1 cellular context compared by ENCODE assay signal in genomic region chr6:3732345-3733141, GRCh38.
TF ChIP-seq lines count a peak whose summit lies in the region.

No MANE protein-coding gene starts in this region.

TF ChIP-seq in K562, 482 proteins besides CTCF, POLR2A, EP300 and RAD21 (continued from another document):
- TF ChIP-seq, protein P1, sequence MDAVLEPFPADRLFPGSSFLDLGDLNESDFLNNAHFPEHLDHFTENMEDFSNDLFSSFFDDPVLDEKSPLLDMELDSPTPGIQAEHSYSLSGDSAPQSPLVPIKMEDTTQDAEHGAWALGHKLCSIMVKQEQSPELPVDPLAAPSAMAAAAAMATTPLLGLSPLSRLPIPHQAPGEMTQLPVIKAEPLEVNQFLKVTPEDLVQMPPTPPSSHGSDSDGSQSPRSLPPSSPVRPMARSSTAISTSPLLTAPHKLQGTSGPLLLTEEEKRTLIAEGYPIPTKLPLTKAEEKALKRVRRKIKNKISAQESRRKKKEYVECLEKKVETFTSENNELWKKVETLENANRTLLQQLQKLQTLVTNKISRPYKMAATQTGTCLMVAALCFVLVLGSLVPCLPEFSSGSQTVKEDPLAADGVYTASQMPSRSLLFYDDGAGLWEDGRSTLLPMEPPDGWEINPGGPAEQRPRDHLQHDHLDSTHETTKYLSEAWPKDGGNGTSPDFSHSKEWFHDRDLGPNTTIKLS (IDR thresholded peaks at IDR 0.05; ENCODE audit: borderline replicate concordance, low read depth) = no peak
- TF ChIP-seq EZH2 (IDR thresholded peaks at IDR 0.05; ENCODE audit: borderline replicate concordance, low read depth, low read length) = no peak
- TF ChIP-seq NR2F6 (CRISPR knock-in tag; IDR thresholded peaks at IDR 0.05) = no peak
- peak; percentile 48; the same call in 1 of the 2 replicates for TF ChIP-seq ZNF263 (CRISPR knock-in tag; IDR thresholded peaks at IDR 0.05; ENCODE audit: borderline replicate concordance)
- no peak; the same call in 1 of the 2 replicates for TF ChIP-seq KLF16 (IDR thresholded peaks at IDR 0.05)
- peak in 1 of 3 experiments; percentile 37 for TF ChIP-seq YY1 (IDR thresholded peaks at IDR 0.05; ENCODE audit: borderline replicate concordance in 1 of 3, control insufficient read depth in 1 of 3, extremely low read depth in 1 of 3, insufficient read depth in 3 of 3, insufficient read length in 1 of 3, insufficient replicate concordance in 2 of 3, low read depth in 1 of 3, low read length in 2 of 3)
- TF ChIP-seq ATF3 (IDR thresholded peaks at IDR 0.05) = no peak
- no peak for TF ChIP-seq ATF3 (CRISPR knock-in tag; conservative IDR thresholded peaks at IDR 0.05)
- TF ChIP-seq POLR2G (IDR thresholded peaks at IDR 0.05; ENCODE audit: low read depth, low read length) = no peak
- TF ChIP-seq, protein P2, sequence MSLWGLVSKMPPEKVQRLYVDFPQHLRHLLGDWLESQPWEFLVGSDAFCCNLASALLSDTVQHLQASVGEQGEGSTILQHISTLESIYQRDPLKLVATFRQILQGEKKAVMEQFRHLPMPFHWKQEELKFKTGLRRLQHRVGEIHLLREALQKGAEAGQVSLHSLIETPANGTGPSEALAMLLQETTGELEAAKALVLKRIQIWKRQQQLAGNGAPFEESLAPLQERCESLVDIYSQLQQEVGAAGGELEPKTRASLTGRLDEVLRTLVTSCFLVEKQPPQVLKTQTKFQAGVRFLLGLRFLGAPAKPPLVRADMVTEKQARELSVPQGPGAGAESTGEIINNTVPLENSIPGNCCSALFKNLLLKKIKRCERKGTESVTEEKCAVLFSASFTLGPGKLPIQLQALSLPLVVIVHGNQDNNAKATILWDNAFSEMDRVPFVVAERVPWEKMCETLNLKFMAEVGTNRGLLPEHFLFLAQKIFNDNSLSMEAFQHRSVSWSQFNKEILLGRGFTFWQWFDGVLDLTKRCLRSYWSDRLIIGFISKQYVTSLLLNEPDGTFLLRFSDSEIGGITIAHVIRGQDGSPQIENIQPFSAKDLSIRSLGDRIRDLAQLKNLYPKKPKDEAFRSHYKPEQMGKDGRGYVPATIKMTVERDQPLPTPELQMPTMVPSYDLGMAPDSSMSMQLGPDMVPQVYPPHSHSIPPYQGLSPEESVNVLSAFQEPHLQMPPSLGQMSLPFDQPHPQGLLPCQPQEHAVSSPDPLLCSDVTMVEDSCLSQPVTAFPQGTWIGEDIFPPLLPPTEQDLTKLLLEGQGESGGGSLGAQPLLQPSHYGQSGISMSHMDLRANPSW (CRISPR knock-in tag; IDR thresholded peaks at IDR 0.05) = 0 out of 2 replicates have a peak, but pooled peaks have one; percentile 67
- no peak for TF ChIP-seq NFYB (IDR thresholded peaks at IDR 0.05; ENCODE audit: extremely low read depth, insufficient read length)
- 0 out of 2 replicates have a peak, but pooled peaks have one; percentile 25 for TF ChIP-seq PHF21A (IDR thresholded peaks at IDR 0.05; ENCODE audit: borderline replicate concordance, low read depth)
- peak; percentile 99 for TF ChIP-seq SMC3 (conservative IDR thresholded peaks at IDR 0.05; ENCODE audit: insufficient read depth, low read depth, low read length)
- TF ChIP-seq, protein P3, sequence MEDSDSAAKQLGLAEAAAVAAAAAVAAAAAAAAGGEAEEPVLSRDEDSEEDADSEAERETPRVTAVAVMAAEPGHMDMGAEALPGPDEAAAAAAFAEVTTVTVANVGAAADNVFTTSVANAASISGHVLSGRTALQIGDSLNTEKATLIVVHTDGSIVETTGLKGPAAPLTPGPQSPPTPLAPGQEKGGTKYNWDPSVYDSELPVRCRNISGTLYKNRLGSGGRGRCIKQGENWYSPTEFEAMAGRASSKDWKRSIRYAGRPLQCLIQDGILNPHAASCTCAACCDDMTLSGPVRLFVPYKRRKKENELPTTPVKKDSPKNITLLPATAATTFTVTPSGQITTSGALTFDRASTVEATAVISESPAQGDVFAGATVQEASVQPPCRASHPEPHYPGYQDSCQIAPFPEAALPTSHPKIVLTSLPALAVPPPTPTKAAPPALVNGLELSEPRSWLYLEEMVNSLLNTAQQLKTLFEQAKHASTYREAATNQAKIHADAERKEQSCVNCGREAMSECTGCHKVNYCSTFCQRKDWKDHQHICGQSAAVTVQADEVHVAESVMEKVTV (CRISPR knock-in tag; IDR thresholded peaks at IDR 0.05) = peak; percentile 99
- no peak for TF ChIP-seq NFIX (CRISPR knock-in tag; IDR thresholded peaks at IDR 0.05; ENCODE audit: low read depth)
- no peak for TF ChIP-seq ZNF764 (CRISPR knock-in tag; IDR thresholded peaks at IDR 0.05; ENCODE audit: low read depth)
- no peak for TF ChIP-seq ARID3B (CRISPR knock-in tag; IDR thresholded peaks at IDR 0.05; ENCODE audit: borderline replicate concordance)
- peak in 1 of 2 experiments; percentile 81; a peak in 2 of 4 replicates for TF ChIP-seq RCOR1 (IDR thresholded peaks at IDR 0.05; ENCODE audit: borderline replicate concordance in 1 of 2, low read depth in 2 of 2, low read length in 2 of 2)
